In the genomic region with DNA sequence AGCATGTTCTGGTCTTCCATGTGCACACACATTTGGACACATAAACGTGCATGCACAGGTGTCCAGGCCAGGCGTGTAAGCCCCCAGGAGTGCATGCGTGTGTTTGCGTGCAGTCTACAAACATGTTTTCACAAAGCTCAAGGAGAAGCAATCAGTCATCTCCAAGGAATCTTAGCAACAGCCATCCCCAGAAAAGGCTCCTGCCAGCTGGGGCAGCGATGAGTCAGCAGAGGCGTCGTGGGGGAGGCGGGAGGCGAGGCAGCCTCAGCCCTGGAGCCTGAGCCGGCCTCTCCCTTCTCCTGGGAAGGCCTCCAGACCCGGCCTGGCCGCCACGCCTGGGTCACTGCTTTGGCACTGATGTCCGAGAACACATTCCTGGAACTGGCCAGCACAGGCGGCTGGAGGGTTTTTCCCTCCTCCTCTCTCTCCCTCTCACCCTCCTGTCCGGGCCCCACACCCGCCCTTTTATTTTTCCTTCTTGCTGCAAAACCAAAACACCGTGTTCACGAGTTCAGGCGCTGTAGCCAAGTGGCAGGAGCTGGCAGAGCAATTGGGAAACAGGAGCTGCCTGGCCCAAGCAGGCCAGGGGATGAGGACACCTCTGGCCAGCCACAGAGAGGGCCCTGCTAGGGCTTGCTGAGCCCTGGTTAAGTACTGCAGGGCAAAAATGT, we compare ENCODE assay signal across 9 cellular contexts.
A peak's percentile ranks its signal among the peaks of the same experiment; 100 is the strongest.
DNase-seq lines count a peak whose midpoint lies in the region; ATAC-seq and TF ChIP-seq lines count a peak whose summit lies in the region.
"Had no signal": no experiment of that assay in that cellular context is flagged by ENCODE, and none has a peak within 500 bp of the region (broad histone marks: within the 10 kb centered on the region; RNA-seq: fewer than 3 reads in every experiment).

No MANE protein-coding gene starts in this region.

- 3 to 5% methylated on average over 15 to 20 of the region's 20 CpGs for WGBS in body of pancreas, 2 donors
- WGBS in hepatocyte (ENCODE audit: low lambda C conversion rate, missing lambda C conversion rate) = 12% methylated on average over 20 of the region's 20 CpGs

- H2AFZ ChIP-seq in hepatocyte = no peak overlapping the region

- peak overlapping the region; percentile 91 to 95 (median 93) for H3K27ac ChIP-seq in body of pancreas
- peak overlapping the region; percentile 98 for H3K27ac ChIP-seq in hepatocyte

- peak overlapping the region; percentile 15 for H3K27ac Mint-ChIP-seq in activated CD4-positive, alpha-beta T cell treated with anti-CD3 and anti-CD28 coated beads, Interleukin-2, amount 10 ng/mL, durations not matched to agents 24 days and 14 days
- H3K27ac Mint-ChIP-seq: memory B cell had no signal

- H4K20me1 ChIP-seq in hepatocyte (ENCODE audit: insufficient read depth, poor library complexity, severe bottlenecking) = no peaks in the 10 kb centered on the region

- no peak overlapping the region for H3K4me3 Mint-ChIP-seq in activated CD4-positive, alpha-beta T cell treated with anti-CD3 and anti-CD28 coated beads, Interleukin-2, amount 10 ng/mL, durations not matched to agents 24 days and 14 days
- H3K4me3 Mint-ChIP-seq: memory B cell had no signal

- H3K4me1 ChIP-seq in body of pancreas (peaks cover 49% of the 10 kb centered on the region), hepatocyte (ENCODE audit: insufficient read depth) (peaks cover 72% of the 10 kb centered on the region)

- TF ChIP-seq CTCF in body of pancreas (IDR thresholded peaks at IDR 0.05) = peak in 4 of 7 experiments; percentile 17 to 31 (median 30)
- TF ChIP-seq CTCF in hepatocyte (IDR thresholded peaks at IDR 0.05; ENCODE audit: poor library complexity) = no peak
- no peak for TF ChIP-seq CTCF in GM13976 (IDR thresholded peaks at IDR 0.05; ENCODE audit: borderline replicate concordance, control extremely low read depth, extremely low read depth, insufficient read depth, missing control alignments)

- H3K27me3 ChIP-seq in body of pancreas (no peaks in the 10 kb centered on the region), hepatocyte (no peaks in the 10 kb centered on the region)

- no peaks in the 10 kb centered on the region for H3K36me3 Mint-ChIP-seq in activated CD4-positive, alpha-beta T cell treated with anti-CD3 and anti-CD28 coated beads, Interleukin-2, amount 10 ng/mL, durations not matched to agents 24 days and 14 days (ENCODE audit: low read depth)

- H3K4me1 Mint-ChIP-seq in activated CD4-positive, alpha-beta T cell treated with anti-CD3 and anti-CD28 coated beads, Interleukin-2, amount 10 ng/mL, durations not matched to agents 24 days and 14 days = peaks cover 41% of the 10 kb centered on the region

- no peaks in the 10 kb centered on the region for H3K9me3 Mint-ChIP-seq in activated CD4-positive, alpha-beta T cell treated with anti-CD3 and anti-CD28 coated beads, Interleukin-2, amount 10 ng/mL, durations not matched to agents 24 days and 14 days
- H3K9me3 Mint-ChIP-seq: memory B cell had no signal

- ATAC-seq in body of pancreas = peak; percentile 88

- H3K79me2 ChIP-seq in hepatocyte = no peaks in the 10 kb centered on the region

- H3K36me3 ChIP-seq in body of pancreas (replicated peaks in 1 of 2; ENCODE audit: insufficient read depth in 1 of 2, low read depth in 2 of 2) = no peaks in the 10 kb centered on the region
- H3K36me3 ChIP-seq in hepatocyte (replicated peaks; ENCODE audit: insufficient read depth, low read depth) = no peaks in the 10 kb centered on the region

- no peak for DNase-seq in activated CD4-positive, alpha-beta T cell treated with anti-CD3 and anti-CD28 coated beads, Interleukin-2, amount 10 ng/mL, durations not matched to agents 24 days and 14 days
- DNase-seq in activated CD4-positive, alpha-beta T cell treated with anti-CD3 and anti-CD28 coated beads, Interleukin-2, amount 50 U/mL, for 1 hour = no peak
- DNase-seq in NCI-H2171 treated with DMSO at 0.1 percent for 48 hours (lab: John Stamatoyannopoulos, UW) (peak; percentile 91), body of pancreas (peak; percentile 91 to 97 (median 94)), hepatocyte (ENCODE audit: low spot score) (peak; percentile 96), retina (peak; percentile 88), germinal center (ENCODE audit: low spot score) (no peak), GM13976 (ENCODE audit: low spot score) (no peak)

- H3K27me3 Mint-ChIP-seq in activated CD4-positive, alpha-beta T cell treated with anti-CD3 and anti-CD28 coated beads, Interleukin-2, amount 10 ng/mL, durations not matched to agents 24 days and 14 days = no peaks in the 10 kb centered on the region

- in situ Hi-C loops in GM13976 (cut with MboI; ENCODE audit: low sequenced_read_pairs, unreplicated experiment) = loop anchor here (10.0 kb wide), 1 partner anchor 146 kb away; no protein-coding TSS in a partner anchor

- TF ChIP-seq POLR2A in body of pancreas (IDR thresholded peaks at IDR 0.05) = peak in 2 of 3 donors; percentile 26 to 39

- H3K4me2 ChIP-seq in hepatocyte = peak overlapping the region; percentile 68

- H3K4me3 ChIP-seq in body of pancreas (no peak overlapping the region), hepatocyte (no peak overlapping the region)

- no peaks in the 10 kb centered on the region for H3K9me2 ChIP-seq in hepatocyte (replicated peaks; ENCODE audit: insufficient read depth)

- intact Hi-C loops in activated CD4-positive, alpha-beta T cell treated with anti-CD3 and anti-CD28 coated beads, Interleukin-2, amount 10 ng/mL, durations not matched to agents 24 days and 14 days (cut with micrococcal nuclease) = no loop called here
- intact Hi-C loops in body of pancreas (cut with DNase I) = loop anchor here (10.0 kb wide), 1 partner anchor 146 kb away; no protein-coding TSS in a partner anchor

- H3K9me3 ChIP-seq in body of pancreas (no peaks in the 10 kb centered on the region), hepatocyte (ENCODE audit: low read depth) (no peaks in the 10 kb centered on the region)

Comparison
In these comparisons a context has a peak if more than half of its experiments do, and no peak if none do; other contexts are left out.
1. DNase-seq: peak in NCI-H2171 treated with DMSO at 0.1 percent for 48 hours (single experiment), body of pancreas (4 of 4), hepatocyte (single experiment) and retina (single experiment); none in activated CD4-positive, alpha-beta T cell treated with anti-CD3 and anti-CD28 coated beads, Interleukin-2, amount 10 ng/mL, durations not matched to agents 24 days and 14 days (single experiment), activated CD4-positive, alpha-beta T cell treated with anti-CD3 and anti-CD28 coated beads, Interleukin-2, amount 50 U/mL, for 1 hour (single experiment), germinal center (single experiment) and GM13976 (single experiment).
2. CTCF ChIP-seq: peak in body of pancreas (4 of 7); none in hepatocyte (single experiment) and GM13976 (single experiment).